In genomic region chr5:169554251-169554650, GRCh38 we compare ENCODE assay signal across 29 cellular contexts.
DNase-seq lines count a peak whose midpoint lies in the region; ATAC-seq lines count a peak whose summit lies in the region.
"Had no signal": no experiment of that assay in that cellular context is flagged by ENCODE, and none has a peak within 500 bp of the region (broad histone marks: within the 10 kb centered on the region; RNA-seq: fewer than 3 reads in every experiment).

No MANE protein-coding gene starts in this region.

- ATAC-seq in GM18498 (IDR thresholded peaks at IDR 0.05; ENCODE audit: unreplicated experiment) (peak; percentile 52), GM19395 (IDR thresholded peaks at IDR 0.05; ENCODE audit: unreplicated experiment) (peak; percentile 62), HG02678 (IDR thresholded peaks at IDR 0.05; ENCODE audit: unreplicated experiment) (peak; percentile 62), HG03095 (IDR thresholded peaks at IDR 0.05; ENCODE audit: unreplicated experiment) (peak; percentile 72), GM21786 (IDR thresholded peaks at IDR 0.05; ENCODE audit: unreplicated experiment) (no peak), GM21360 (IDR thresholded peaks at IDR 0.05; ENCODE audit: unreplicated experiment) (no peak), HG03432 (IDR thresholded peaks at IDR 0.05; ENCODE audit: unreplicated experiment) (no peak)
- ATAC-seq: activated naive CD8-positive, alpha-beta T cell treated with anti-CD3 and anti-CD28 coated beads, Interleukin-2, amount 50 U/mL, for 24 hours; stimulated activated naive CD8-positive, alpha-beta T cell treated with anti-CD3 and anti-CD28 coated beads, Interleukin-15, Interleukin-2, amounts not matched to agents 100 U/mL and 50 U/mL, for 24 hours; upper lobe of right lung had no signal

- DNase-seq in KG1 (lab: John Stamatoyannopoulos, UW): no peak
- DNase-seq: 8988T; activated CD4-positive, alpha-beta memory T cell treated with anti-CD3 and anti-CD28 coated beads, Interleukin-2, amount 10 ng/mL, durations not matched to agents 7 days and 5 days; activated CD4-positive, alpha-beta T cell treated with anti-CD3 and anti-CD28 coated beads for 1 hour; activated CD8-positive, alpha-beta memory T cell treated with anti-CD3 and anti-CD28 coated beads, Interleukin-2, amount 50 U/mL, for 4 hours; activated naive CD4-positive, alpha-beta T cell; activated naive CD8-positive, alpha-beta T cell treated with anti-CD3 and anti-CD28 coated beads, Interleukin-2, amount 50 U/mL, for 24 hours; central memory CD4-positive, alpha-beta T cell; COR-L47; dermis blood vessel endothelial cell; foreskin fibroblast; H7; KBM-7; mesenchymal stem cell; NCI-H1092 treated with DMSO at 0.1 percent for 48 hours; NCI-H187 treated with DMSO at 0.1 percent for 48 hours; NCI-H2171; NCI-H82; SHP77 treated with DMSO at 0.1 percent for 48 hours; stimulated activated CD4-positive, alpha-beta T cell treated with anti-CD3 and anti-CD28 coated beads, Interleukin-1b, Interleukin-23, amount 100 ng/mL, for 48 hours; stimulated activated naive CD8-positive, alpha-beta T cell treated with anti-CD3 and anti-CD28 coated beads, Interleukin-15, Interleukin-2, amounts not matched to agents 100 U/mL and 50 U/mL, for 24 hours; upper lobe of right lung had no signal

Comparison
In these comparisons a context has a peak if more than half of its experiments do, and no peak if none do; other contexts are left out.
1. ATAC-seq: peak in GM18498 (single experiment), GM19395 (single experiment), HG02678 (single experiment) and HG03095 (single experiment); none in GM21786 (single experiment), GM21360 (single experiment) and HG03432 (single experiment).